ENCODE assay signal across 1 cellular context in genomic region chr4:109735566-109736454, GRCh38.
TF ChIP-seq lines count a peak whose summit lies in the region.

No MANE protein-coding gene starts in this region.

TF ChIP-seq in K562, 482 proteins besides CTCF, POLR2A, EP300 and RAD21 (continued from another document and continues in another):
- TF ChIP-seq ZNF253 (CRISPR knock-in tag; conservative IDR thresholded peaks at IDR 0.05) (no peak), FOXK2 (conservative IDR thresholded peaks at IDR 0.05 in 1 of 2, IDR thresholded peaks at IDR 0.05 in 1 of 2; ENCODE audit: low read depth in 2 of 2) (0 out of 4 replicates have a peak, but pooled peaks of 1 of the 2 experiments have one; percentile 33), ZSCAN29 (IDR thresholded peaks at IDR 0.05) (no peak), ZNF232 (CRISPR knock-in tag; IDR thresholded peaks at IDR 0.05) (no peak), LCOR (CRISPR knock-in tag; IDR thresholded peaks at IDR 0.05) (no peak), TCF7 (IDR thresholded peaks at IDR 0.05; ENCODE audit: borderline replicate concordance) (no peak), ZNF146 (CRISPR knock-in tag; IDR thresholded peaks at IDR 0.05; ENCODE audit: unreplicated experiment) (no peak), TEAD2 (tag; IDR thresholded peaks at IDR 0.05) (no peak), ZNF79 (CRISPR knock-in tag; IDR thresholded peaks at IDR 0.05; ENCODE audit: low read depth) (no peak), SRSF1 (IDR thresholded peaks at IDR 0.05; ENCODE audit: low read depth, low read length) (no peak), ZNF24 (IDR thresholded peaks at IDR 0.05) (no peak), TOE1 (IDR thresholded peaks at IDR 0.05; ENCODE audit: borderline replicate concordance) (no peak), TOE1 (CRISPR knock-in tag; IDR thresholded peaks at IDR 0.05; ENCODE audit: borderline replicate concordance, low read depth) (no peak), CAMTA2 (CRISPR knock-in tag; conservative IDR thresholded peaks at IDR 0.05) (no peak), MLLT1 (IDR thresholded peaks at IDR 0.05) (no peak), UBTF (IDR thresholded peaks at IDR 0.05; ENCODE audit: borderline replicate concordance in 1 of 2, low read depth in 2 of 2, low read length in 2 of 2) (no peak), ZNF395 (CRISPR knock-in tag; IDR thresholded peaks at IDR 0.05) (no peak), ZNF175 (CRISPR knock-in tag; IDR thresholded peaks at IDR 0.05; ENCODE audit: low read depth) (no peak), BRD9 (IDR thresholded peaks at IDR 0.05; ENCODE audit: low read depth, partially characterized antibody) (peak; percentile 20), ARID4B (CRISPR knock-in tag; IDR thresholded peaks at IDR 0.05) (no peak), ZNF324 (CRISPR knock-in tag; IDR thresholded peaks at IDR 0.05) (no peak), ZNF655 (CRISPR knock-in tag; IDR thresholded peaks at IDR 0.05) (no peak), DPF2 (IDR thresholded peaks at IDR 0.05) (peak; percentile 78), FOXP1 (CRISPR knock-in tag; IDR thresholded peaks at IDR 0.05) (no peak), HDAC8 (tag; IDR thresholded peaks at IDR 0.05) (no peak), CBX3 (IDR thresholded peaks at IDR 0.05; ENCODE audit: borderline replicate concordance in 1 of 2, low read length in 2 of 2) (no peak), ZFP1 (CRISPR knock-in tag; IDR thresholded peaks at IDR 0.05) (no peak), HMBOX1 (IDR thresholded peaks at IDR 0.05) (0 out of 2 replicates have a peak, but pooled peaks have one; percentile 33), BMI1 (IDR thresholded peaks at IDR 0.05; ENCODE audit: low read length) (no peak), JUNB (CRISPR knock-in tag; conservative IDR thresholded peaks at IDR 0.05) (no peak)
- TF ChIP-seq, protein P1, sequence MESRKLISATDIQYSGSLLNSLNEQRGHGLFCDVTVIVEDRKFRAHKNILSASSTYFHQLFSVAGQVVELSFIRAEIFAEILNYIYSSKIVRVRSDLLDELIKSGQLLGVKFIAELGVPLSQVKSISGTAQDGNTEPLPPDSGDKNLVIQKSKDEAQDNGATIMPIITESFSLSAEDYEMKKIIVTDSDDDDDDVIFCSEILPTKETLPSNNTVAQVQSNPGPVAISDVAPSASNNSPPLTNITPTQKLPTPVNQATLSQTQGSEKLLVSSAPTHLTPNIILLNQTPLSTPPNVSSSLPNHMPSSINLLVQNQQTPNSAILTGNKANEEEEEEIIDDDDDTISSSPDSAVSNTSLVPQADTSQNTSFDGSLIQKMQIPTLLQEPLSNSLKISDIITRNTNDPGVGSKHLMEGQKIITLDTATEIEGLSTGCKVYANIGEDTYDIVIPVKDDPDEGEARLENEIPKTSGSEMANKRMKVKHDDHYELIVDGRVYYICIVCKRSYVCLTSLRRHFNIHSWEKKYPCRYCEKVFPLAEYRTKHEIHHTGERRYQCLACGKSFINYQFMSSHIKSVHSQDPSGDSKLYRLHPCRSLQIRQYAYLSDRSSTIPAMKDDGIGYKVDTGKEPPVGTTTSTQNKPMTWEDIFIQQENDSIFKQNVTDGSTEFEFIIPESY (CRISPR knock-in tag; IDR thresholded peaks at IDR 0.05), result peak; percentile 88
- TF ChIP-seq, protein P2, sequence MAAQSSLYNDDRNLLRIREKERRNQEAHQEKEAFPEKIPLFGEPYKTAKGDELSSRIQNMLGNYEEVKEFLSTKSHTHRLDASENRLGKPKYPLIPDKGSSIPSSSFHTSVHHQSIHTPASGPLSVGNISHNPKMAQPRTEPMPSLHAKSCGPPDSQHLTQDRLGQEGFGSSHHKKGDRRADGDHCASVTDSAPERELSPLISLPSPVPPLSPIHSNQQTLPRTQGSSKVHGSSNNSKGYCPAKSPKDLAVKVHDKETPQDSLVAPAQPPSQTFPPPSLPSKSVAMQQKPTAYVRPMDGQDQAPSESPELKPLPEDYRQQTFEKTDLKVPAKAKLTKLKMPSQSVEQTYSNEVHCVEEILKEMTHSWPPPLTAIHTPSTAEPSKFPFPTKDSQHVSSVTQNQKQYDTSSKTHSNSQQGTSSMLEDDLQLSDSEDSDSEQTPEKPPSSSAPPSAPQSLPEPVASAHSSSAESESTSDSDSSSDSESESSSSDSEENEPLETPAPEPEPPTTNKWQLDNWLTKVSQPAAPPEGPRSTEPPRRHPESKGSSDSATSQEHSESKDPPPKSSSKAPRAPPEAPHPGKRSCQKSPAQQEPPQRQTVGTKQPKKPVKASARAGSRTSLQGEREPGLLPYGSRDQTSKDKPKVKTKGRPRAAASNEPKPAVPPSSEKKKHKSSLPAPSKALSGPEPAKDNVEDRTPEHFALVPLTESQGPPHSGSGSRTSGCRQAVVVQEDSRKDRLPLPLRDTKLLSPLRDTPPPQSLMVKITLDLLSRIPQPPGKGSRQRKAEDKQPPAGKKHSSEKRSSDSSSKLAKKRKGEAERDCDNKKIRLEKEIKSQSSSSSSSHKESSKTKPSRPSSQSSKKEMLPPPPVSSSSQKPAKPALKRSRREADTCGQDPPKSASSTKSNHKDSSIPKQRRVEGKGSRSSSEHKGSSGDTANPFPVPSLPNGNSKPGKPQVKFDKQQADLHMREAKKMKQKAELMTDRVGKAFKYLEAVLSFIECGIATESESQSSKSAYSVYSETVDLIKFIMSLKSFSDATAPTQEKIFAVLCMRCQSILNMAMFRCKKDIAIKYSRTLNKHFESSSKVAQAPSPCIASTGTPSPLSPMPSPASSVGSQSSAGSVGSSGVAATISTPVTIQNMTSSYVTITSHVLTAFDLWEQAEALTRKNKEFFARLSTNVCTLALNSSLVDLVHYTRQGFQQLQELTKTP (IDR thresholded peaks at IDR 0.05; ENCODE audit: low read depth in 1 of 2, partially characterized antibody in 2 of 2), result no peak
- TF ChIP-seq, protein P3, sequence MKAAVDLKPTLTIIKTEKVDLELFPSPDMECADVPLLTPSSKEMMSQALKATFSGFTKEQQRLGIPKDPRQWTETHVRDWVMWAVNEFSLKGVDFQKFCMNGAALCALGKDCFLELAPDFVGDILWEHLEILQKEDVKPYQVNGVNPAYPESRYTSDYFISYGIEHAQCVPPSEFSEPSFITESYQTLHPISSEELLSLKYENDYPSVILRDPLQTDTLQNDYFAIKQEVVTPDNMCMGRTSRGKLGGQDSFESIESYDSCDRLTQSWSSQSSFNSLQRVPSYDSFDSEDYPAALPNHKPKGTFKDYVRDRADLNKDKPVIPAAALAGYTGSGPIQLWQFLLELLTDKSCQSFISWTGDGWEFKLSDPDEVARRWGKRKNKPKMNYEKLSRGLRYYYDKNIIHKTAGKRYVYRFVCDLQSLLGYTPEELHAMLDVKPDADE (conservative IDR thresholded peaks at IDR 0.05; ENCODE audit: control insufficient read depth, low read depth, low read length), result no peak
- TF ChIP-seq, protein P4, sequence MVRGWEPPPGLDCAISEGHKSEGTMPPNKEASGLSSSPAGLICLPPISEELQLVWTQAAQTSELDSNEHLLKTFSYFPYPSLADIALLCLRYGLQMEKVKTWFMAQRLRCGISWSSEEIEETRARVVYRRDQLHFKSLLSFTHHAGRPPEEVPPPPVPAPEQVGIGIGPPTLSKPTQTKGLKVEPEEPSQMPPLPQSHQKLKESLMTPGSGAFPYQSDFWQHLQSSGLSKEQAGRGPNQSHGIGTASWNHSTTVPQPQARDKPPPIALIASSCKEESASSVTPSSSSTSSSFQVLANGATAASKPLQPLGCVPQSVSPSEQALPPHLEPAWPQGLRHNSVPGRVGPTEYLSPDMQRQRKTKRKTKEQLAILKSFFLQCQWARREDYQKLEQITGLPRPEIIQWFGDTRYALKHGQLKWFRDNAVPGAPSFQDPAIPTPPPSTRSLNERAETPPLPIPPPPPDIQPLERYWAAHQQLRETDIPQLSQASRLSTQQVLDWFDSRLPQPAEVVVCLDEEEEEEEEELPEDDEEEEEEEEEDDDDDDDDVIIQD (CRISPR knock-in tag; IDR thresholded peaks at IDR 0.05), result no peak
